Comparison of ENCODE assay signal across 13 cellular contexts in the genomic region with DNA sequence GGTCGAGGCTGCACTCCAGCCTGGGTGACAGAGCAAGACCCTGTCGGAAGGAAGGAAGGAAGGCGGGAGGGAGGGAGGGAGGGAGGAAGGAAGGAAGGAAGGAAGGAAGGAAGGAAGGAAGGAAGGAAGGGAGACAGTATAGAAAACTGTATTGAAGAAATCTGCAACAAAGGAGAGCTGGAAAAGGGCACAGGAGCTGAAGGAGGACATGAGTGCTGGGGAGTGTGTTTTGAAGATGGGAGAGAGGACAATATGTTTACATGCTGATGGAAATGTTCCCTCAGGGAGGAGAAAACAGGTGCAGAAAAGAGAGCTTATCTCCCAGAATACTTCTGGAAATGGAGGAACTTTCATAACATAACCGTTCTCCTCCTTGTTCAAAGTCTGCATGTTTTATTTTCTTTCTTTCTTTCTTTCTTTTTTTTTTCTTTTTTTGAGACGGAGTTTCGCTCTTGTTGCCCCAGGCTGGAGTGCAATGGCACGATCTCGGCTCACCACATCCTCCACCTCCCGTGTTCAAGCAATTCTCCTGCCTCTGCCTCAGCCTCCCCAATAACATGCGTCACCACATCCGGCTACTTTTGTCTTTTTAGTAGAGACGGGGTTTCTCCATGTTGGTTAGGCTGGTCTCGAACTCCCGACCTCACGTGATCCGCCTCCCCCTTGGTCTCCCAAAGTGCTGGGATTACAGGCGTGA. TPM values are rescaled to one million over a fixed set of nuclear protein-coding genes. Genes with fewer than 3 reads are reported as not detected.
"Had no signal": no experiment of that assay in that cellular context is flagged by ENCODE, and none has a peak within 500 bp of the region (broad histone marks: within the 10 kb centered on the region; RNA-seq: fewer than 3 reads in every experiment).

No MANE protein-coding gene starts in this region.

- H3K9me3 ChIP-seq: esophagus muscularis mucosa, neutrophil, right atrium auricular region, tibial artery had no signal

- H3K27ac Mint-ChIP-seq: activated T-cell treated with anti-CD3 and anti-CD28 coated beads, Interleukin-2, amount 50 U/mL, for 72 hours; immature natural killer cell; naive B cell had no signal

- H3K4me1 Mint-ChIP-seq: immature natural killer cell had no signal

- H3K4me3 ChIP-seq: cardiac muscle cell, esophagus muscularis mucosa, lung, right atrium auricular region, tibial artery had no signal

- H3K36me3 Mint-ChIP-seq: immature natural killer cell, naive B cell had no signal

- FAIRE-seq: colon, small intestine had no signal

- H3K9me3 Mint-ChIP-seq: activated T-cell treated with anti-CD3 and anti-CD28 coated beads, Interleukin-2, amount 50 U/mL, for 72 hours; immature natural killer cell; naive B cell had no signal

- H3K4me3 Mint-ChIP-seq: activated T-cell treated with anti-CD3 and anti-CD28 coated beads, Interleukin-2, amount 50 U/mL, for 72 hours; immature natural killer cell had no signal

- H3K27ac ChIP-seq: cardiac muscle cell, esophagus muscularis mucosa, neutrophil, right atrium auricular region, tibial artery had no signal

- H3K36me3 ChIP-seq: cardiac muscle cell, esophagus muscularis mucosa, neutrophil, right atrium auricular region, tibial artery had no signal

RNA-seq across cellular contexts. Expression of gene HAP1, which starts 2.7 kb away (rescaled TPM):
- polyA plus RNA-seq: immature natural killer cell had no signal

RNA-seq across cellular contexts. Expression of gene GAST, which starts 25.0 kb away (rescaled TPM):
- total RNA-seq: activated T-cell treated with anti-CD3 and anti-CD28 coated beads, Interleukin-2, amount 50 U/mL, for 72 hours; cardiac muscle cell; esophagus muscularis mucosa; fibroblast of villous mesenchyme; left colon; lung; right atrium auricular region had no signal
- polyA plus RNA-seq: cardiac muscle cell, immature natural killer cell, lung had no signal
